ENCODE assay signal across 8 cellular contexts in the genomic region with DNA sequence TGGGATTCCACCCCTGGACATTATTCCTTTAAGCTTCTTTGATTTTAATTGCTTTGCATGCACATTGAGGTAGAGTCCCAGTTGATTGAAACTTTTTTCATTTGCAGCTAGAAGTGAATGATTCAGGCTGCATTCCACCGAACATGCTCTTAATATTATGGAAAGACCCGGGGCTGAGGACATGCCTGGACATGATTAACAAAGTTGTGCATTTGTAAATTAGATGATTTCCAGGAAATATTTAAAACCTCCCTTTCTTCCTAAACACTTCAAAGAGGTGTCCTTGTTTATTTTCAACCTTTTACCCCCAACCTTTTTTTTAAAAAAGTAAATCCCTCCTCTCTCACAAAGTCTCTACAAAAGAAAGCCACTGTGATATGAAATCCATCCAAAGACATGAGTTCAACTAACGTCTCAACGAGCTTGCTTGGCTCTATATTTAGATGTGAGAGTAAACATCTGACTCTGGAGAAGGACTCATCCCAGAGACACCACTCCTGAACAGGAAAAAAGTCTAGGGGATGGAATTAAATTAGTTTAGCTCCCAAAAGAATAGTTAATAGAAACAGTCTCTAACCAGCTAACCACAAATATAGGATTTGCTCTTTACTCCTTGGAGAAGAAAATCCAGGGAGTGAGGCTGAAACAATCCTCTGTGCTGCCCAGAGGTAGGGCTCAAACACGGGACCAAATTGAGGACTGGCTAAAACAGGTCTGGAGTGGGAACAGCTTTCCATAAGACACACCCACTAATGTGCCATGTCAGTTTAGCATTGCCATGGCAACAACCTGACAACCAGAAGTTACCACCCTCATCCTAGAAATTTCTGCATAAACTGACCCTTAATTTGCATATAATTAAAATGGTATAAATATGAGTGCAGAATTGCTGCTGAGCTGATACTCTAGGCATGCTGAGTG.
DNase-seq lines count a peak whose midpoint lies in the region; FAIRE-seq and TF ChIP-seq lines count a peak whose summit lies in the region.

No MANE protein-coding gene starts in this region.

- intact Hi-C loops in transverse colon (cut with DNase I; ENCODE audit: low total_unique reads): no loop called here

- TF ChIP-seq CTCF in bronchial epithelial cell (IDR thresholded peaks at IDR 0.05; ENCODE audit: insufficient read depth, low read length, severe bottlenecking): no peak
- TF ChIP-seq CTCF in transverse colon (IDR thresholded peaks at IDR 0.05): no peak

- TF ChIP-seq EP300 in transverse colon (IDR thresholded peaks at IDR 0.05; ENCODE audit: low read depth): no peak

- no peak overlapping the region for H3K4me3 ChIP-seq in bronchial epithelial cell (ENCODE audit: low read depth, low read length)
- no peak overlapping the region for H3K4me3 ChIP-seq in transverse colon

- no peaks in the 10 kb centered on the region for H3K27me3 ChIP-seq in bronchial epithelial cell (ENCODE audit: control insufficient read depth, insufficient read depth, low read length)
- no peaks in the 10 kb centered on the region for H3K27me3 ChIP-seq in transverse colon

- peaks cover 0 to 17% (median 12%) of the 10 kb centered on the region in 4 donors for H3K4me1 ChIP-seq in transverse colon

- DNase-seq in NCI-H748 (lab: John Stamatoyannopoulos, UW; ENCODE audit: unreplicated experiment): peak; percentile 10
- no peak for DNase-seq in NCI-H748 treated with DMSO at 0.1 percent for 48 hours (lab: John Stamatoyannopoulos, UW)
- DNase-seq in bronchial epithelial cell (ENCODE audit: low read depth): peak; percentile 89
- peak; percentile 20 for DNase-seq in kidney glomerular epithelial cell (lab: John Stamatoyannopoulos, UW)
- DNase-seq in transverse colon: no peak
- DNase-seq in NK-92 (lab: John Stamatoyannopoulos, UW; ENCODE audit: unreplicated experiment): no peak
- DNase-seq in COR-L47 (lab: John Stamatoyannopoulos, UW): no peak
- no peak for DNase-seq in DMS153 (lab: John Stamatoyannopoulos, UW)

- 42 to 58% methylated on average over 3 to 5 of the region's 5 CpGs for WGBS in transverse colon (ENCODE audit: low coverage in 1 of 2), 2 donors

- peaks cover 0 to 5% of the 10 kb centered on the region in 2 donors for H3K9me3 ChIP-seq in transverse colon

- peak; percentile 23 for FAIRE-seq in bronchial epithelial cell (lab: Jason Lieb, UNC)

- in situ Hi-C loops in transverse colon (cut with MboI; ENCODE audit: low pct_ligation_motif_present in 1 of 4, low pct_unique_long_range_greater_than_20kb in 1 of 4, low sequenced_read_pairs in 3 of 4): no loop called here

- TF ChIP-seq POLR2A in transverse colon (IDR thresholded peaks at IDR 0.05): no peak

- H3K36me3 ChIP-seq in bronchial epithelial cell (ENCODE audit: control insufficient read depth, insufficient read depth, low read length) (no peaks in the 10 kb centered on the region), transverse colon (no peaks in the 10 kb centered on the region)

- peak overlapping the region in 3 of 4 donors; percentile 11 to 49 (median 46) for H3K27ac ChIP-seq in transverse colon

Comparison
In these comparisons a context has a peak if more than half of its experiments do, and no peak if none do; other contexts are left out.
1. DNase-seq: peak in NCI-H748 (single experiment), bronchial epithelial cell (single experiment) and kidney glomerular epithelial cell (single experiment); none in NCI-H748 treated with DMSO at 0.1 percent for 48 hours (single experiment), transverse colon (single experiment), NK-92 (single experiment), COR-L47 (single experiment) and DMS153 (single experiment).